8 cellular contexts compared by ENCODE assay signal in the genomic region with DNA sequence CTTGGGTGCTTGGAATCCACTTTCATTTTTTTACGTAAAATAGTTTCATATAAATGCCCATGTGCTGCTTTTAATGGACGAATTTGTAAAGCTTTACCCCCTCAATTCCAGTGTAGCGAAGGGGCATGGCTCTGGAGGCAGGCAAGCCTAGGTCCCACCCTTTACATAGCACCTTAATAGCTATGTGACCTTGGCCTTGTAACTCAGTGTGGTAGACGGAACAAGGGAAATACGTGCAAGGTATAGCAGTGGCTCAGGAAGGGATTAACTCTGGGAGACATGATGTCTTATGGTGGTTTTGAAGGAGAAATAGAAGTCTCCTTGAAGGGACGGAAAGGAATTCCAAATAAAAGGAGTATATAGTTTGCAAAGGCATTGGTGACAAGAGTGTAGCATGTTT. TPM values are rescaled to one million over a fixed set of nuclear protein-coding genes. Genes with fewer than 3 reads are reported as not detected.
DNase-seq lines count a peak whose midpoint lies in the region; ATAC-seq and TF ChIP-seq lines count a peak whose summit lies in the region.

No MANE protein-coding gene starts in this region.

- peaks cover 3% of the 10 kb centered on the region; the same call in 1 of the 2 replicates for H3K27me3 ChIP-seq in BE2C
- no peaks in the 10 kb centered on the region for H3K27me3 ChIP-seq in Karpas-422 (ENCODE audit: low read length)
- H3K27me3 ChIP-seq in H7 (ENCODE audit: control insufficient read depth, insufficient read depth, low read length): no peaks in the 10 kb centered on the region

- H3K4me1 Mint-ChIP-seq in nephron: peaks cover 39% of the 10 kb centered on the region

- peaks cover 47% of the 10 kb centered on the region for H3K79me2 ChIP-seq in Karpas-422 (ENCODE audit: low read length)

- peaks cover 51% of the 10 kb centered on the region for H3K36me3 ChIP-seq in BE2C
- peaks cover 40% of the 10 kb centered on the region for H3K36me3 ChIP-seq in Karpas-422 (ENCODE audit: insufficient read depth, low read length)
- H3K36me3 ChIP-seq in H7 (replicated peaks; ENCODE audit: control insufficient read depth, insufficient read depth, low read length): peaks cover 26% of the 10 kb centered on the region

- H3K36me3 Mint-ChIP-seq in nephron (ENCODE audit: low read depth): peaks cover 31% of the 10 kb centered on the region

- H3K4me3 ChIP-seq in BE2C (ENCODE audit: low read depth, low read length) (peak overlapping the region; percentile 85), Karpas-422 (ENCODE audit: low read length) (peak overlapping the region; percentile 97), coronary artery (peak overlapping the region; percentile 99), H7 (ENCODE audit: insufficient read depth, low read depth, low read length) (no peak overlapping the region)

- no peaks in the 10 kb centered on the region for H3K9me3 Mint-ChIP-seq in nephron

- no peaks in the 10 kb centered on the region for H3K9me2 ChIP-seq in Karpas-422 (replicated peaks; ENCODE audit: insufficient read depth, low read length)

- TF ChIP-seq CTCF in BE2C (IDR thresholded peaks at IDR 0.05; ENCODE audit: low read depth, low read length) (no peak), coronary artery (IDR thresholded peaks at IDR 0.05) (no peak), nephron (IDR thresholded peaks at IDR 0.05; ENCODE audit: unreplicated experiment in 3 of 3) (no peak)

- H3K9ac ChIP-seq in Karpas-422 (ENCODE audit: low read length): peak overlapping the region; percentile 95

- H4K20me1 ChIP-seq in Karpas-422 (ENCODE audit: insufficient read depth, low read depth, low read length): peaks cover 14% of the 10 kb centered on the region; the same call in 1 of the 2 replicates

- H3K9me3 ChIP-seq in BE2C: no peaks in the 10 kb centered on the region
- no peaks in the 10 kb centered on the region for H3K9me3 ChIP-seq in Karpas-422 (ENCODE audit: low read length)

- no peak overlapping the region for H2AFZ ChIP-seq in Karpas-422 (ENCODE audit: low read length)

- H3K27me3 Mint-ChIP-seq in nephron (ENCODE audit: low read depth): no peaks in the 10 kb centered on the region

- peak overlapping the region in 1 of 3 experiments; percentile 39 for H3K27ac Mint-ChIP-seq in nephron

- peak overlapping the region; percentile 95 for H3K4me2 ChIP-seq in Karpas-422 (ENCODE audit: low read depth, low read length, poor library complexity, severe bottlenecking)

- H3K4me1 ChIP-seq in BE2C: peaks cover 6% of the 10 kb centered on the region
- H3K4me1 ChIP-seq in Karpas-422 (ENCODE audit: low read length): peaks cover 46% of the 10 kb centered on the region

- H3K27ac ChIP-seq in Karpas-422 (ENCODE audit: low read length) (no peak overlapping the region), coronary artery (peak overlapping the region; percentile 14 to 22)

- DNase-seq in BE2C: no peak
- DNase-seq in Karpas-422: no peak
- no peak for DNase-seq in coronary artery (ENCODE audit: low spot score)
- DNase-seq in H7: no peak
- DNase-seq in GM03348 (ENCODE audit: low spot score): no peak
- DNase-seq in cerebellar cortex (ENCODE audit: low spot score): no peak

- H3K4me3 Mint-ChIP-seq in nephron: peak overlapping the region; percentile 91 to 99 (median 95)

- no peak for ATAC-seq in GM18868 (IDR thresholded peaks at IDR 0.05; ENCODE audit: unreplicated experiment)

RNA-seq across cellular contexts. Expression of a gene that starts 1.4 kb away (rescaled TPM):
- 211 TPM for polyA plus RNA-seq in BE2C (2012; ENCODE audit: insufficient read depth, insufficient read length, low read depth)
- total RNA-seq in Karpas-422 (2014; rRNA removed; shearing (Covaris generic); ENCODE audit: low replicate concordance): 85.3 and 86.3 TPM in 2 replicates
- total RNA-seq in H7 (2014; rRNA removed; shearing (Covaris generic)): 88.9 and 121 TPM in 2 replicates
